8 cellular contexts compared by ENCODE assay signal in genomic region chr12:76559277-76560082, GRCh38. TPM values are rescaled to one million over a fixed set of nuclear protein-coding genes. Genes with fewer than 3 reads are reported as not detected.
A peak's percentile ranks its signal among the peaks of the same experiment; 100 is the strongest.
DNase-seq lines count a peak whose midpoint lies in the region; ATAC-seq and TF ChIP-seq lines count a peak whose summit lies in the region.

Gene OSBPL8 (minus strand): TSS chr12:76559771. CDS start chr12:76487551, 72,220 bp downstream.

- peak within 1 kb of the TSS; percentile 95 for H3K27ac ChIP-seq in muscle layer of duodenum (ENCODE audit: low read length)

- no peaks in the 10 kb centered on the region for H3K27me3 ChIP-seq in muscle layer of duodenum (ENCODE audit: low read depth, low read length)

- no peaks in the 10 kb centered on the region for H3K9me3 ChIP-seq in muscle layer of duodenum (ENCODE audit: control insufficient read depth in 1 of 2, low read length in 2 of 2)

- DNase-seq in DMS79 (lab: John Stamatoyannopoulos, UW) (peak; percentile 79), KG1 (lab: John Stamatoyannopoulos, UW) (peak; percentile 81)
- peak; percentile 96 for DNase-seq in activated T-cell treated with anti-CD3 and anti-CD28 coated beads, Interleukin-2, amount 50 U/mL, for 4 hours
- DNase-seq in stimulated activated CD8-positive, alpha-beta memory T cell treated with anti-CD3 and anti-CD28 coated beads, Interleukin-7, amount 100 ng/mL, for 4 hours (ENCODE audit: low read depth in 2 of 2): peak; percentile 93 to 94

- H3K9me3 Mint-ChIP-seq in activated T-cell treated with anti-CD3 and anti-CD28 coated beads, Interleukin-2, amount 50 U/mL, for 4 hours: no peaks in the 10 kb centered on the region

- ATAC-seq in GM21723 (IDR thresholded peaks at IDR 0.05; ENCODE audit: unreplicated experiment) (peak; percentile 80), esophagus mucosa (peak; percentile 96)
- ATAC-seq in activated T-cell treated with anti-CD3 and anti-CD28 coated beads, Interleukin-2, amount 50 U/mL, for 4 hours: peak; percentile 76 to 78

- no peaks in the 10 kb centered on the region for H3K27me3 Mint-ChIP-seq in activated T-cell treated with anti-CD3 and anti-CD28 coated beads, Interleukin-2, amount 50 U/mL, for 4 hours (ENCODE audit: low read depth)

- peaks cover 36% of the 10 kb centered on the region for H3K4me1 Mint-ChIP-seq in activated T-cell treated with anti-CD3 and anti-CD28 coated beads, Interleukin-2, amount 50 U/mL, for 4 hours (ENCODE audit: low read depth)

- H3K4me3 Mint-ChIP-seq in activated T-cell treated with anti-CD3 and anti-CD28 coated beads, Interleukin-2, amount 50 U/mL, for 4 hours: peak within 1 kb of the TSS; percentile 93

- no peaks in the 10 kb centered on the region for H3K36me3 ChIP-seq in muscle layer of duodenum (ENCODE audit: control insufficient read depth in 1 of 2, insufficient read depth in 2 of 2, low read length in 2 of 2)

- peaks cover 12% of the 10 kb centered on the region for H3K36me3 Mint-ChIP-seq in activated T-cell treated with anti-CD3 and anti-CD28 coated beads, Interleukin-2, amount 50 U/mL, for 4 hours (ENCODE audit: insufficient read depth)

- peak within 1 kb of the TSS; percentile 80 to 90 for H3K4me3 ChIP-seq in muscle layer of duodenum (ENCODE audit: low read depth in 1 of 2, low read length in 2 of 2)

- H3K4me1 ChIP-seq in muscle layer of duodenum (ENCODE audit: control insufficient read depth in 1 of 2, insufficient read depth in 2 of 2, low read length in 2 of 2): peaks cover 0 to 15% of the 10 kb centered on the region in 2 donors

TF ChIP-seq in PFSK-1, 5 proteins besides CTCF, POLR2A, EP300 and RAD21:
- TF ChIP-seq SIN3A (IDR thresholded peaks at IDR 0.05; ENCODE audit: borderline replicate concordance, insufficient read depth, low read length) (peak; percentile 70; the same call in 1 of the 2 replicates), REST (IDR thresholded peaks at IDR 0.05; ENCODE audit: insufficient read depth in 1 of 2, low read depth in 2 of 2, low read length in 2 of 2) (no peak), POLR2AphosphoS5 (IDR thresholded peaks at IDR 0.05; ENCODE audit: low read depth, low read length) (peak; percentile 92), FOXP2 (optimal IDR thresholded peaks at IDR 0.05; ENCODE audit: borderline replicate concordance, extremely low read depth, extremely low read length, insufficient read depth) (peak; percentile 58), TAF1 (IDR thresholded peaks at IDR 0.05; ENCODE audit: borderline replicate concordance, insufficient read depth, low read length) (peak; percentile 75; the same call in 1 of the 2 replicates)
TF ChIP-seq in PFSK-1: peak in this region for 4.

RNA-seq across cellular contexts. Expression of gene OSBPL8, which starts in this region (rescaled TPM):
- polyA plus RNA-seq in PFSK-1 (2012; ENCODE audit: insufficient read length, low read depth): 13.9 TPM
- total RNA-seq in activated T-cell treated with anti-CD3 and anti-CD28 coated beads, Interleukin-2, amount 50 U/mL, for 4 hours: 10 to 100 TPM; 81.3 to 91.9 (median 87.3) TPM
- 62.6 TPM for total RNA-seq in esophagus mucosa

Comparison
In these comparisons a context has a peak if more than half of its experiments do, and no peak if none do; other contexts are left out.
1. Peak in every context shown above with its lines: DNase-seq, ATAC-seq, H3K4me3 ChIP-seq and H3K27ac ChIP-seq.